Comparison of ENCODE assay signal across 8 cellular contexts in the genomic region with DNA sequence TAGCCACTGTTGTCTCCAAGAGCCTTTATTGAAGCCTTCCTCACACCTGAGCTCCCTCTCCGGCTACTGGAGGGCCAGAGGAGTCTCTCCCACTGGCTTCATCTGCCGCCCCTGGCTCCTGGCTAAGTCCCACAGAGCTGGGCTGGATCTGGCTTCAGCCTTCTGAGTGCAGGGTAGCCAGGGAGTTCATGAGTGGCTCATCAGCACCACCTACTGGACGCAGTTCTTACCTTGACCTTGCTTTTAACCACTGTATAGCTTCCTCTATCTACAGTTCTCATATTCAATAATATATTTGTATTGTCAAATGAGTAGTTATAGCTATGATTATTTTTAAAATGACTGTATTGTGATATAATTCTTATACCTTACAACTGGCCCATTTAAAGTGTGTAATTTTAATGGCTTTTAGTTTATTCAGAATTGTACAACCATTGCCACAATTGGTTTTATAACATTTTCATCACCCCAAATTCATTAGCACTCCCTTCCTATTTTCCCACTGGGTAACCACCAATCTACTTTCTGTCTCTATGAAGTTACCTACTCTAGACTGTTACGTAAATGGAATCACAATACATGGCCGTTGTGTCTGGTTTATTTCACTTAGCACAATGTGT. TPM values are rescaled to one million over a fixed set of nuclear protein-coding genes. Genes with fewer than 3 reads are reported as not detected.
DNase-seq lines count a peak whose midpoint lies in the region; ATAC-seq, FAIRE-seq and TF ChIP-seq lines count a peak whose summit lies in the region.

No MANE protein-coding gene starts in this region.

- CTCF ChIA-PET in A549 (lab: Yijun Ruan, JAX) = interaction anchor here (0.6 to 3.3 kb wide), 25 partner anchors 8 to 469 kb away, joined by 3 to 36 read pairs (median 4); a partner anchor contains a TSS

- no peak for FAIRE-seq in A549 (lab: Jason Lieb, UNC)
- FAIRE-seq in TTC549 (lab: Jason Lieb, UNC) = peak; percentile 61

- DNase-seq in A549 (ENCODE audit: low read depth in 1 of 2, low spot score in 1 of 2) (peak; percentile 70 to 71), NCI-H2107 (lab: John Stamatoyannopoulos, UW) (peak; percentile 84), body of pancreas (peak; percentile 92 to 95 (median 92)), iPS DF 4.7 (ENCODE audit: extremely low read depth, low spot score) (peak; percentile 89)
- DNase-seq in stimulated activated CD4-positive, alpha-beta T cell treated with anti-CD3 and anti-CD28 coated beads, Interleukin-12 subunit alpha, Interleukin-12 subunit beta, amount 100 ng/mL, for 24 hours (ENCODE audit: low read depth in 2 of 2) = peak; percentile 53 to 78

- H3K4me3 ChIP-seq in A549 (no peak overlapping the region), body of pancreas (no peak overlapping the region)

- TF ChIP-seq POLR2A in A549 (IDR thresholded peaks at IDR 0.05; ENCODE audit: low read length) = no peak
- TF ChIP-seq POLR2A in body of pancreas (IDR thresholded peaks at IDR 0.05) = no peak

- peak; percentile 98 to 100 for ATAC-seq in A549
- ATAC-seq in GM18519 (IDR thresholded peaks at IDR 0.05; ENCODE audit: low FRiP score, unreplicated experiment) = peak; percentile 99
- peak; percentile 97 for ATAC-seq in HG03060 (IDR thresholded peaks at IDR 0.05; ENCODE audit: low read depth, unreplicated experiment)
- peak; percentile 97 for ATAC-seq in body of pancreas

- no peaks in the 10 kb centered on the region for H3K36me3 ChIP-seq in body of pancreas (replicated peaks in 1 of 2; ENCODE audit: insufficient read depth in 1 of 2, low read depth in 2 of 2)

- no peaks in the 10 kb centered on the region for H3K27me3 ChIP-seq in body of pancreas

- no peak overlapping the region for H3K27ac ChIP-seq in A549
- H3K27ac ChIP-seq in body of pancreas = peak overlapping the region in 1 of 4 donors; percentile 4

- H3K9me3 ChIP-seq in A549 (0 out of 3 replicates have a peak, but pooled peaks cover 4% of the 10 kb centered on the region), body of pancreas (no peaks in the 10 kb centered on the region)

- POLR2A ChIA-PET in A549 (lab: Yijun Ruan, JAX) = no interaction called here

- under 1% methylated on average over 5 of the region's 5 CpGs for WGBS in A549 (ENCODE audit: missing lambda C conversion rate)
- WGBS in body of pancreas, 2 donors = 9 to 11% methylated on average over 5 of the region's 5 CpGs

- no peak overlapping the region for H3K4me2 ChIP-seq in A549

- TF ChIP-seq EP300 in A549 (IDR thresholded peaks at IDR 0.05) = no peak

- peak; percentile 70 for TF ChIP-seq CTCF in A549 (IDR thresholded peaks at IDR 0.05)
- peak; percentile 40 to 91 (median 85) for TF ChIP-seq CTCF in body of pancreas (IDR thresholded peaks at IDR 0.05)

- intact Hi-C loops in body of pancreas (cut with DNase I) = loop anchor here (10.0 kb wide), 1 partner anchor 367 kb away; no protein-coding TSS in a partner anchor

- TF ChIP-seq RAD21 in A549 (conservative IDR thresholded peaks at IDR 0.05 in 1 of 2, IDR thresholded peaks at IDR 0.05 in 1 of 2) = peak; percentile 74 to 79

- H3K4me1 ChIP-seq in A549 (no peaks in the 10 kb centered on the region), body of pancreas (peaks cover 10% of the 10 kb centered on the region)

TF ChIP-seq in A549, 52 proteins besides CTCF, POLR2A, EP300 and RAD21:
- TF ChIP-seq SMC3 (IDR thresholded peaks at IDR 0.05) = peak; percentile 43; the same call in 2 of the 3 replicates
- TF ChIP-seq JUN (IDR thresholded peaks at IDR 0.05) = no peak
- no peak for TF ChIP-seq HOXB13 (CRISPR knock-in tag; IDR thresholded peaks at IDR 0.05; ENCODE audit: low read depth)

RNA-seq across cellular contexts. Expression of a gene that starts 17.7 kb away (rescaled TPM):
- polyA plus RNA-seq in A549 (2011; rRNA removed) (0.16 TPM in 1 of 2 replicates, not detected in the other), A549 (2017; fragmentation: RNase III; extraction: RNeasy Plus Mini Kit Qiagen cat#74134 plus additional on column Dnase treatment) (not detected in 3 replicates)
- not detected in 2 replicates for polyA plus RNA-seq in A549 (2012; cell fraction: cytosol; rRNA removed)
- not detected in 2 replicates for polyA plus RNA-seq in A549 (2012; cell fraction: nucleus; rRNA removed)
- polyA minus RNA-seq in A549 (2011; rRNA and poly(A)+ RNA removed) = not detected in 2 replicates
- under 1 TPM in 1 of 2 donors, not detected in 1; under 0.01 TPM for total RNA-seq in body of pancreas

RNA-seq across cellular contexts. Expression of a gene that starts 45.6 kb away (rescaled TPM):
- polyA plus RNA-seq in A549 (2011; rRNA removed) = 3.0 and 3.3 TPM in 2 replicates
- polyA plus RNA-seq in A549 (2012; cell fraction: cytosol; rRNA removed) = 1.2 TPM in 2 replicates
- polyA plus RNA-seq in A549 (2012; cell fraction: nucleus; rRNA removed) = 4.3 and 4.6 TPM in 2 replicates
- polyA plus RNA-seq in A549 (2017; fragmentation: RNase III; extraction: RNeasy Plus Mini Kit Qiagen cat#74134 plus additional on column Dnase treatment) = 2.4 to 2.8 TPM (median 2.5 TPM) in 3 replicates
- polyA minus RNA-seq in A549 (2011; rRNA and poly(A)+ RNA removed) = 20.7 and 25.7 TPM in 2 replicates
- 10 to 100 TPM; 14.3 to 19.1 TPM for total RNA-seq in body of pancreas

RNA-seq across cellular contexts. Expression of a gene that starts 55.9 kb away (rescaled TPM):
- 77.6 and 93.7 TPM in 2 replicates for polyA plus RNA-seq in A549 (2011; rRNA removed)
- 78.7 and 81.3 TPM in 2 replicates for polyA plus RNA-seq in A549 (2012; cell fraction: cytosol; rRNA removed)
- 82.9 and 99.3 TPM in 2 replicates for polyA plus RNA-seq in A549 (2012; cell fraction: nucleus; rRNA removed)
- 104 to 107 TPM (median 106 TPM) in 3 replicates for polyA plus RNA-seq in A549 (2017; fragmentation: RNase III; extraction: RNeasy Plus Mini Kit Qiagen cat#74134 plus additional on column Dnase treatment)
- polyA minus RNA-seq in A549 (2011; rRNA and poly(A)+ RNA removed) = 101 and 102 TPM in 2 replicates
- 100 to 1,000 TPM in 1 of 2 donors, 10 to 100 TPM in 1; 83.0 to 145 TPM for total RNA-seq in body of pancreas
